In genomic region chr6:105135056-105135455, GRCh38 we compare ENCODE assay signal across 12 cellular contexts. TPM values are rescaled to one million over a fixed set of nuclear protein-coding genes. Genes with fewer than 3 reads are reported as not detected.
A peak's percentile ranks its signal among the peaks of the same experiment; 100 is the strongest.
DNase-seq lines count a peak whose midpoint lies in the region; ATAC-seq and TF ChIP-seq lines count a peak whose summit lies in the region.
"Had no signal": no experiment of that assay in that cellular context is flagged by ENCODE, and none has a peak within 500 bp of the region (broad histone marks: within the 10 kb centered on the region; RNA-seq: fewer than 3 reads in every experiment).

No MANE protein-coding gene starts in this region.

- H3K36me3 Mint-ChIP-seq in CD8-positive, alpha-beta memory T cell: no peaks in the 10 kb centered on the region

- POLR2A ChIA-PET in CD8-positive, alpha-beta memory T cell (lab: Charles Lee): no interaction called here

- no peaks in the 10 kb centered on the region for H3K4me1 ChIP-seq in CD8-positive, alpha-beta memory T cell (ENCODE audit: insufficient read depth, low read length)

- ATAC-seq in GM21529 (IDR thresholded peaks at IDR 0.05; ENCODE audit: unreplicated experiment): no peak

- CTCF ChIA-PET in CD8-positive, alpha-beta memory T cell (lab: Charles Lee): no interaction called here

- no peaks in the 10 kb centered on the region for H3K9me3 Mint-ChIP-seq in CD8-positive, alpha-beta memory T cell

- no peak overlapping the region for H3K27ac Mint-ChIP-seq in CD8-positive, alpha-beta memory T cell

- peak overlapping the region in 1 of 7 donors; percentile 63 for H3K4me3 Mint-ChIP-seq in CD8-positive, alpha-beta memory T cell

- H3K27ac ChIP-seq in CD8-positive, alpha-beta memory T cell (ENCODE audit: low read depth, low read length): no peak overlapping the region
- H3K27ac ChIP-seq: BLaER1 treated with 17β-estradiol and CSF1 and Interleukin-3, amounts not matched to agents 10 nM and 100 nM had no signal

- H3K27me3 ChIP-seq in CD8-positive, alpha-beta memory T cell (ENCODE audit: insufficient read depth, low read length, poor library complexity, severe bottlenecking): peaks cover 21% of the 10 kb centered on the region

- peaks cover 36 to 65% of the 10 kb centered on the region in 2 donors for H3K27me3 Mint-ChIP-seq in CD8-positive, alpha-beta memory T cell

- no peaks in the 10 kb centered on the region for H3K36me3 ChIP-seq in CD8-positive, alpha-beta memory T cell (ENCODE audit: insufficient read depth, low read length)

- TF ChIP-seq CTCF in fibroblast of mammary gland (conservative IDR thresholded peaks at IDR 0.05; ENCODE audit: control insufficient read depth, insufficient read depth, low read depth, low read length): peak; percentile 22

- peaks cover 9 to 17% (median 17%) of the 10 kb centered on the region in 3 donors for H3K4me1 Mint-ChIP-seq in CD8-positive, alpha-beta memory T cell

- H3K9me3 ChIP-seq in CD8-positive, alpha-beta memory T cell (ENCODE audit: low read length): no peaks in the 10 kb centered on the region
- H3K9me3 ChIP-seq: BLaER1 treated with 17β-estradiol and CSF1 and Interleukin-3, amounts not matched to agents 10 nM and 100 nM had no signal

- no peak overlapping the region for H3K4me3 ChIP-seq in fibroblast of mammary gland (ENCODE audit: control insufficient read depth, low read depth, low read length)
- H3K4me3 ChIP-seq in skeletal muscle cell (ENCODE audit: low read depth, low read length): peak overlapping the region; percentile 5
- H3K4me3 ChIP-seq in CD8-positive, alpha-beta memory T cell (ENCODE audit: low read length): no peak overlapping the region

- DNase-seq in NCI-H1694 treated with DMSO at 0.1 percent for 48 hours (lab: John Stamatoyannopoulos, UW) (peak; percentile 17), NCI-H1694 (lab: John Stamatoyannopoulos, UW) (no peak), NCI-H82 treated with DMSO at 0.1 percent for 48 hours (lab: John Stamatoyannopoulos, UW; ENCODE audit: unreplicated experiment) (peak; percentile 2), fibroblast of mammary gland (ENCODE audit: low read depth) (peak; percentile 43), skeletal muscle cell (ENCODE audit: low read depth) (no peak), NCI-H187 (lab: John Stamatoyannopoulos, UW) (no peak)
- no peak for DNase-seq in CD8-positive, alpha-beta memory T cell
- DNase-seq: amniotic stem cell, T1000 had no signal

RNA-seq across cellular contexts. Expression of gene POPDC3, which starts 44.8 kb away (rescaled TPM):
- not detected for total RNA-seq in CD8-positive, alpha-beta memory T cell
- polyA plus RNA-seq in CD8-positive, alpha-beta memory T cell: not detected
- total RNA-seq: liver had no signal
- polyA plus RNA-seq: liver had no signal

Comparison
In these comparisons a context has a peak if more than half of its experiments do, and no peak if none do; other contexts are left out.
1. DNase-seq: peak in NCI-H1694 treated with DMSO at 0.1 percent for 48 hours (single experiment), NCI-H82 treated with DMSO at 0.1 percent for 48 hours (single experiment) and fibroblast of mammary gland (single experiment); none in NCI-H1694 (single experiment), skeletal muscle cell (single experiment), CD8-positive, alpha-beta memory T cell (0 of 5) and NCI-H187 (0 of 2).